Comparison of ENCODE assay signal across 10 cellular contexts in the genomic region with DNA sequence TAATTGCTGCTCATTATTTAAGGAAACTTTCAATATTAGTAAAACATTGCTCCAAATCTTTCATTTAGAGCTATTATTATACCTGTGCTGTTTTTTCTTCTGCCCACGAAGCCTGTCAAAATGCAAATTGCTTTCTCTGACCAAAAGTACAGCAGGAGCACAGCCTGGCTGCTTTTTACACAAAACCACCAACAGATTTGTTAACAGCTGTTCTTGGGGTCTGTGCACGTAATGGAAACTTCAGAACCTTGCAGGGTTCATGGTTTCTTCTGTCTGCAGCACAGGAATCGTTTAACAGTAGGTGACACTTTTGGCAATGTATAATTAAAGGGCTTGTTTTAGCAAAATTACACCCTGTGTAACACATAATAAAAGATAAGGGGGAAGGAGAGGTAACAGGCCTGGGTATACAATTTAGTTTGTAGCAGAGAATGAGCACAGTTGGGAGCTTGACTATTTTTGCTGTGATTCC.
A peak's percentile ranks its signal among the peaks of the same experiment; 100 is the strongest.
DNase-seq lines count a peak whose midpoint lies in the region; ATAC-seq, FAIRE-seq and TF ChIP-seq lines count a peak whose summit lies in the region.
"Had no signal": no experiment of that assay in that cellular context is flagged by ENCODE, and none has a peak within 500 bp of the region (broad histone marks: within the 10 kb centered on the region; RNA-seq: fewer than 3 reads in every experiment).

No MANE protein-coding gene starts in this region.

- H3F3A ChIP-seq in Loucy (ENCODE audit: low read depth), result no peaks in the 10 kb centered on the region

- H3K27me3 ChIP-seq in Loucy (ENCODE audit: insufficient read depth, low read length, poor library complexity, severe bottlenecking) (no peaks in the 10 kb centered on the region), pancreas (no peaks in the 10 kb centered on the region), sigmoid colon (no peaks in the 10 kb centered on the region)
- H3K27me3 ChIP-seq: neutrophil had no signal

- H3K4me2 ChIP-seq in Loucy (ENCODE audit: low read depth, low read length, poor library complexity, severe bottlenecking), result peak overlapping the region; percentile 49

- no peak for TF ChIP-seq CTCF in Loucy (conservative IDR thresholded peaks at IDR 0.05; ENCODE audit: low read length)
- no peak for TF ChIP-seq CTCF in pancreas (IDR thresholded peaks at IDR 0.05)
- TF ChIP-seq CTCF in sigmoid colon (IDR thresholded peaks at IDR 0.05), result no peak

- no peak for FAIRE-seq in pancreas (lab: Jason Lieb, UNC)

- peak overlapping the region; percentile 21 for H3K9ac ChIP-seq in Loucy (ENCODE audit: low read depth, low read length, poor library complexity, severe bottlenecking)

- H3K36me3 ChIP-seq in Loucy (ENCODE audit: insufficient read depth, low read length) (no peaks in the 10 kb centered on the region), pancreas (no peaks in the 10 kb centered on the region), sigmoid colon (no peaks in the 10 kb centered on the region)
- H3K36me3 ChIP-seq: neutrophil had no signal

- no peaks in the 10 kb centered on the region for H3K79me2 ChIP-seq in Loucy (ENCODE audit: insufficient read depth, low read length)

- intact Hi-C loops in pancreas (cut with DNase I), result no loop called here
- intact Hi-C loops in sigmoid colon (cut with DNase I), result no loop called here

- H4K20me1 ChIP-seq in Loucy (ENCODE audit: insufficient read depth, low read length, poor library complexity, severe bottlenecking), result no peaks in the 10 kb centered on the region

- H3K27ac ChIP-seq in pancreas (no peak overlapping the region), sigmoid colon (no peak overlapping the region)
- H3K27ac ChIP-seq: neutrophil had no signal

- H3K4me1 ChIP-seq in Loucy (ENCODE audit: insufficient read depth, low read length, poor library complexity, severe bottlenecking), result peaks cover 23% of the 10 kb centered on the region
- H3K4me1 ChIP-seq in pancreas, result peaks cover 0 to 6% (median 0%) of the 10 kb centered on the region in 3 donors
- H3K4me1 ChIP-seq in sigmoid colon, result no peaks in the 10 kb centered on the region

- 21 to 22% methylated on average over 3 of the region's 3 CpGs for WGBS in pancreas, 2 donors
- 40 to 46% methylated on average over 3 of the region's 3 CpGs for WGBS in sigmoid colon, 2 donors

- TF ChIP-seq POLR2A in sigmoid colon (IDR thresholded peaks at IDR 0.05), result no peak

- H3K4me3 ChIP-seq in Loucy (ENCODE audit: low read length, poor library complexity, severe bottlenecking), result peak overlapping the region; percentile 54
- no peak overlapping the region for H3K4me3 ChIP-seq in pancreas
- no peak overlapping the region for H3K4me3 ChIP-seq in sigmoid colon

- H3K9me2 ChIP-seq in Loucy (replicated peaks; ENCODE audit: low read depth, low read length), result no peaks in the 10 kb centered on the region

- H2AFZ ChIP-seq in Loucy (ENCODE audit: low read length), result no peak overlapping the region

- H3K9me3 ChIP-seq in Loucy (ENCODE audit: insufficient read depth, low read depth, low read length) (no peaks in the 10 kb centered on the region), pancreas (no peaks in the 10 kb centered on the region), sigmoid colon (no peaks in the 10 kb centered on the region)
- H3K9me3 ChIP-seq: neutrophil had no signal

- ATAC-seq in GM19025 (IDR thresholded peaks at IDR 0.05; ENCODE audit: low read depth, unreplicated experiment) (peak; percentile 97), HG02759 (IDR thresholded peaks at IDR 0.05; ENCODE audit: unreplicated experiment) (peak; percentile 99), pancreas (peak in 3 of 4 donors; percentile 21 to 24 (median 24))

- DNase-seq in pancreas, result no peak
- DNase-seq in sigmoid colon, result no peak
- DNase-seq in HPDE6-E6E7 (ENCODE audit: extremely low spot score), result no peak
- no peak for DNase-seq in NCI-H1092 (lab: John Stamatoyannopoulos, UW)
- no peak for DNase-seq in stimulated activated CD4-positive, alpha-beta T cell treated with anti-CD3 and anti-CD28 coated beads, Interleukin-2, amount 100 ng/mL, for 48 hours
- DNase-seq: head of caudate nucleus had no signal

- no peak for TF ChIP-seq EP300 in sigmoid colon (IDR thresholded peaks at IDR 0.05)

Comparison
In these comparisons a context has a peak if more than half of its experiments do, and no peak if none do; other contexts are left out.
1. ATAC-seq: peak in every context shown above with its lines; median percentile 99 in HG02759; 97 in GM19025; 24 in pancreas.